Comparison of ENCODE assay signal across 16 cellular contexts in the genomic region with DNA sequence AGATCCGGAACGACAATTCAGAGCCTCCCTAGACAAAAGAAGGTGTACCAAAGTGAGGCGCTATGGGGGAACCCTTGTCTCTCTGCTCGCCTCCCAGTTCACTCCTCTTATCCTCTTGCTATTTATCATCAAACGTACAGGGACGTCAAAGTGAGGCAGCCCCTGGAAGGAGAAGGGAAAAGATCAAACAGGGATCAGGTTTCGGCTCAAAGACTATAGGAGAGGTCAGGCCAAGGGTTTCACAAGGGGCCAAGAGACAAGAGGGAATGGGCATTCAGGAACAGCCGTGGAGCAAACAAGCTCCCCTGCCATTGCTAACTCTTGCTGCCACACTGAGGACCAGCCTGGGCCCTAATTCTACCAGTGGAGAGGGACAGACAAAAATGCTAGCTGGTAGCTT.
"Had no signal": no experiment of that assay in that cellular context is flagged by ENCODE, and none has a peak within 500 bp of the region (broad histone marks: within the 10 kb centered on the region; RNA-seq: fewer than 3 reads in every experiment).

No MANE protein-coding gene starts in this region.

- ATAC-seq: activated T-cell treated with anti-CD3 and anti-CD28 coated beads, Interleukin-2, amount 50 U/mL, for 72 hours; naive thymus-derived CD4-positive, alpha-beta T cell; right cardiac atrium had no signal

- H3K27ac Mint-ChIP-seq: activated CD4-positive, alpha-beta T cell treated with anti-CD3 and anti-CD28 coated beads, Interleukin-2, amount 10 ng/mL, durations not matched to agents 7 days and 5 days; activated T-cell treated with anti-CD3 and anti-CD28 coated beads, Interleukin-2, amount 50 U/mL, for 72 hours; immature natural killer cell; naive thymus-derived CD4-positive, alpha-beta T cell had no signal

- H3K4me3 ChIP-seq: SJSA1, upper lobe of right lung had no signal

- H3K36me3 Mint-ChIP-seq: immature natural killer cell had no signal

- H3K9me3 ChIP-seq: upper lobe of right lung had no signal

- H3K4me3 Mint-ChIP-seq: activated CD4-positive, alpha-beta T cell treated with anti-CD3 and anti-CD28 coated beads, Interleukin-2, amount 10 ng/mL, durations not matched to agents 7 days and 5 days; activated T-cell treated with anti-CD3 and anti-CD28 coated beads, Interleukin-2, amount 50 U/mL, for 72 hours; immature natural killer cell; naive thymus-derived CD4-positive, alpha-beta T cell had no signal

- H3K27ac ChIP-seq: SJSA1, upper lobe of right lung had no signal

- H3K9me3 Mint-ChIP-seq: activated CD4-positive, alpha-beta T cell treated with anti-CD3 and anti-CD28 coated beads, Interleukin-2, amount 10 ng/mL, durations not matched to agents 7 days and 5 days; activated T-cell treated with anti-CD3 and anti-CD28 coated beads, Interleukin-2, amount 50 U/mL, for 72 hours had no signal

- H3K27me3 Mint-ChIP-seq: activated CD4-positive, alpha-beta T cell treated with anti-CD3 and anti-CD28 coated beads, Interleukin-2, amount 10 ng/mL, durations not matched to agents 7 days and 5 days; naive thymus-derived CD4-positive, alpha-beta T cell had no signal

- H3K27me3 ChIP-seq: SJSA1, upper lobe of right lung had no signal

- H3K36me3 ChIP-seq: upper lobe of right lung had no signal

- H3K4me1 Mint-ChIP-seq: activated CD4-positive, alpha-beta T cell treated with anti-CD3 and anti-CD28 coated beads, Interleukin-2, amount 10 ng/mL, durations not matched to agents 7 days and 5 days; immature natural killer cell had no signal

- DNase-seq: activated CD4-positive, alpha-beta T cell treated with anti-CD3 and anti-CD28 coated beads, Interleukin-2, amount 10 ng/mL, durations not matched to agents 7 days and 5 days; activated CD4-positive, CD25-positive, alpha-beta regulatory T cell; activated CD8-positive, alpha-beta memory T cell treated with anti-CD3 and anti-CD28 coated beads, Interleukin-2, amount 50 U/mL, for 48 hours; activated naive CD4-positive, alpha-beta T cell; activated T-cell treated with anti-CD3 and anti-CD28 coated beads, Interleukin-2, amount 50 U/mL, for 72 hours; glutamatergic neuron; immature natural killer cell; naive thymus-derived CD4-positive, alpha-beta T cell; occipital lobe; right cardiac atrium; small intestine; stimulated activated CD4-positive, alpha-beta T cell treated with anti-CD3 and anti-CD28 coated beads, Interleukin-4, amount 100 ng/mL, for 24 hours; stimulated activated naive CD4-positive, alpha-beta T cell; T-helper 2 cell; upper lobe of right lung had no signal
